ENCODE assay signal across 9 cellular contexts in the genomic region with DNA sequence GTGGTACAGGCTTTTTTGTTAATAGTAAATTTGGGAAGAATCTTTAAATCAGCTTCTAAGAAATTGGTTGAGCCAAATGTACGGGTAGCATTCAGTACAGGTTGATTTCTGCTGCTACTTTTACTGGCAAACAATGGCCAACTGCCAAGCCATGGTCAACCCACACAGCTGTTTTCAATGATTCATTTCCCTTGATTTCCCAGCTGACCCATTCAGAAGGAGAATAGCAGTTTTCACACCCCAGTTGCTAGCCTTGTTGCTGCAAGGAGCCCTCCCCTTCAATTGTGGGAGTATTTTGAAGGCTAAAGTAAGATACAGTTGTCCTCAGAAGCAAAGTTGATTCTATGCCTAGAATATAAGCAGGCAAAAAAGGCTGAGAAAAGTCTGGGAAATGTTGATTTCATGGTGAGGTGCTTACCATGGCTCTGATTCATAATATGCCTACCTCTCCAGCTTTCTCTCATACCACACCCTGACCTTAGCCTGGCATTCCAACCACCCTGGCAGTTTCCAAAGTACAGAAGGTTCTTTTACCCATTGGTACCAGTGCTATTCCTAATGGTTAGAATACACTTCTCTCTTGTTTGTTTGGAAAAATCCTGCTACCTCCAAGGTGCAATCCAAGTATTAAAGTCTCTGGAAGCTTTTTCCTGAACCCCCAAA.
DNase-seq lines count a peak whose midpoint lies in the region; ATAC-seq, FAIRE-seq and TF ChIP-seq lines count a peak whose summit lies in the region.
"Had no signal": no experiment of that assay in that cellular context is flagged by ENCODE, and none has a peak within 500 bp of the region (broad histone marks: within the 10 kb centered on the region; RNA-seq: fewer than 3 reads in every experiment).

No MANE protein-coding gene starts in this region.

- H3K27me3 ChIP-seq in testis = no peaks in the 10 kb centered on the region
- H3K27me3 ChIP-seq in HAP-1 (ENCODE audit: low read depth) = no peaks in the 10 kb centered on the region

- H3K36me3 ChIP-seq in kidney (ENCODE audit: control insufficient read depth in 1 of 2, insufficient read depth in 2 of 2, low read length in 2 of 2) (no peaks in the 10 kb centered on the region), testis (ENCODE audit: low read depth, missing control alignments) (no peaks in the 10 kb centered on the region), HAP-1 (replicated peaks) (no peaks in the 10 kb centered on the region)

- no peak overlapping the region for H3K4me3 ChIP-seq in kidney (ENCODE audit: low read length in 2 of 2)
- no peak overlapping the region for H3K4me3 ChIP-seq in testis
- H3K4me3 ChIP-seq in HAP-1 = no peak overlapping the region

- WGBS in testis, 2 donors = 11 to 32% methylated on average over 1 of the region's 1 CpG

- peak; percentile 45 for FAIRE-seq in kidney (lab: Jason Lieb, UNC)
- FAIRE-seq: colon had no signal

- peak overlapping the region in 1 of 2 donors; percentile 11 for H3K27ac ChIP-seq in kidney (ENCODE audit: low read depth in 2 of 2, low read length in 2 of 2)
- H3K27ac ChIP-seq in testis = peak overlapping the region in 1 of 2 donors; percentile 23

- H3K4me1 ChIP-seq in kidney (ENCODE audit: control insufficient read depth in 1 of 2, insufficient read depth in 1 of 2, low read depth in 1 of 2, low read length in 2 of 2) (peaks cover 0 to 10% of the 10 kb centered on the region in 2 donors), testis (peaks cover 9% of the 10 kb centered on the region), HAP-1 (peaks cover 10% of the 10 kb centered on the region)

- DNase-seq in Ammon's horn (ENCODE audit: low spot score) (peak; percentile 34), LHCN-M2 (ENCODE audit: low read depth) (peak; percentile 99), amygdala (lab: John Stamatoyannopoulos, UW) (peak in 33 of 56 donors; percentile 1 to 61 (median 20)), kidney (peak; percentile 79), testis (peak; percentile 65), HAP-1 (ENCODE audit: low spot score in 2 of 2) (no peak)

- in situ Hi-C loops in HAP-1 (cut with MboI; ENCODE audit: low sequenced_read_pairs) = no loop called here

- no peak for TF ChIP-seq CTCF in kidney (IDR thresholded peaks at IDR 0.05; ENCODE audit: borderline replicate concordance, extremely low read depth, insufficient read depth)
- no peak for TF ChIP-seq CTCF in testis (IDR thresholded peaks at IDR 0.05)

- no peak overlapping the region for H3K9ac ChIP-seq in kidney (ENCODE audit: low read length in 2 of 2)

- ATAC-seq in HG03354 (IDR thresholded peaks at IDR 0.05; ENCODE audit: poor library complexity, severe bottlenecking, unreplicated experiment) (no peak), GM18867 (IDR thresholded peaks at IDR 0.05; ENCODE audit: unreplicated experiment) (no peak)

- intact Hi-C loops in kidney (cut with DNase I) (no loop called here), testis (cut with DNase I; ENCODE audit: low total_unique reads) (no loop called here)

- no peaks in the 10 kb centered on the region for H3K9me3 ChIP-seq in kidney (ENCODE audit: control insufficient read depth in 1 of 2, low read length in 2 of 2)
- H3K9me3 ChIP-seq in testis = no peaks in the 10 kb centered on the region
- H3K9me3 ChIP-seq in HAP-1 = no peaks in the 10 kb centered on the region

- TF ChIP-seq POLR2A in testis (IDR thresholded peaks at IDR 0.05) = no peak

Comparison
In these comparisons a context has a peak if more than half of its experiments do, and no peak if none do; other contexts are left out.
1. DNase-seq: peak in Ammon's horn (single experiment), LHCN-M2 (single experiment), amygdala (33 of 56), kidney (single experiment) and testis (single experiment); none in HAP-1 (0 of 2).